Comparison of ENCODE assay signal across 1 cellular context in genomic region chr16:31196324-31197088, GRCh38.
TF ChIP-seq lines count a peak whose summit lies in the region.

No MANE protein-coding gene starts in this region.

TF ChIP-seq in liver, 16 proteins besides CTCF, POLR2A, EP300 and RAD21:
- TF ChIP-seq REST (IDR thresholded peaks at IDR 0.05) (peak; percentile 36), GABPA (IDR thresholded peaks at IDR 0.05 in 1 of 2, conservative IDR thresholded peaks at IDR 0.05 in 1 of 2) (no peak), SP1 (IDR thresholded peaks at IDR 0.05) (no peak)
